ENCODE assay signal across 8 cellular contexts in the genomic region with DNA sequence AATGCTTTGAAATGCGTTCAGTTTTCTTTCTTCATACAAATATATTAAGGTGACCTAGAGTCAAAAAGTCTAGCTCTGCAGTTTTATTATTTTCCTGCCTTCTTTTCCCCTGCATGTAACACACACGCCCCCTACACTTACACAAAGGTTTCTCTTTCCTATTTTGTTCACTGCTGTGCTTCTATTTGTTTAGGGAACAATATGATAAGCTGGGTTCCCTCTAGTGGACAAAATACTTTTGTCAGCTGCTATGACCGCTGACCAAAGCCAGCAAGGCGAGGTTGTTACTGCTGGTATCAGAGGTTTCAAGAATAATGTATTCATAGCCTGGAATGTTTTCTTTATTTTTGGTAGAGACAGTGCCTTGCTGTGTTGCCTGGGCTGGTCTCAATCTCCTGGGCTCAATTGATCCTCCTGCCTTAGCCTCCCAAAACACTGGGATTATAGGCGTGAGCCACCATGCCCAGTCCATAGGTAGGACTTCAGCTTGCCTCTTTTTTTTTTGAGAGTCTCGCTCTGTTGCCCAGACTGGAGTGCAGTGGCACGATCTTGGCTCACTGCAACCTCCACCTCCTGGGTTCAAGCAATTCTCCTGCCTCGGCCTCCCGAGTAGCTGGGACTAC. TPM values are rescaled to one million over a fixed set of nuclear protein-coding genes. Genes with fewer than 3 reads are reported as not detected.
DNase-seq lines count a peak whose midpoint lies in the region; FAIRE-seq and TF ChIP-seq lines count a peak whose summit lies in the region.

No MANE protein-coding gene starts in this region.

- H3K27me3 ChIP-seq in trophoblast cell (ENCODE audit: insufficient read depth, low read length), result no peaks in the 10 kb centered on the region

- no peak overlapping the region for H4K12ac ChIP-seq in trophoblast cell (ENCODE audit: low read depth, low read length)

- no peak overlapping the region for H3K18ac ChIP-seq in trophoblast cell (ENCODE audit: low read length)

- H2AFZ ChIP-seq in trophoblast cell (ENCODE audit: insufficient read depth, low read length, poor library complexity), result no peak overlapping the region

- no peaks in the 10 kb centered on the region for H3K79me2 ChIP-seq in trophoblast cell (ENCODE audit: control insufficient read depth, insufficient read depth, low read length, poor library complexity)

- H2AK5ac ChIP-seq in trophoblast cell (ENCODE audit: low read length), result no peak overlapping the region

- FAIRE-seq in GM18507 (lab: Jason Lieb, UNC), result peak; percentile 69

- no peaks in the 10 kb centered on the region for H3K4me1 ChIP-seq in trophoblast cell (ENCODE audit: control insufficient read depth in 1 of 2, insufficient read depth in 2 of 2, low read length in 2 of 2)

- H3K4ac ChIP-seq in trophoblast cell (ENCODE audit: low read depth, low read length), result no peak overlapping the region

- H4K91ac ChIP-seq in trophoblast cell (ENCODE audit: low read depth, low read length), result no peak overlapping the region

- no CpG with 5 or more reads among the region's 9 CpGs for WGBS in trophoblast cell (ENCODE audit: extremely low coverage, insufficient coverage, insufficient read length)

- H3K9me3 ChIP-seq in trophoblast cell (ENCODE audit: insufficient read depth, low read depth, low read length), result no peaks in the 10 kb centered on the region

- H2BK5ac ChIP-seq in trophoblast cell (ENCODE audit: low read depth, low read length, poor library complexity), result no peak overlapping the region

- H3K27ac ChIP-seq in trophoblast cell (ENCODE audit: low read depth, low read length), result no peak overlapping the region

- H2BK12ac ChIP-seq in trophoblast cell (ENCODE audit: low read length), result no peak overlapping the region

- H4K8ac ChIP-seq in trophoblast cell (ENCODE audit: low read depth, low read length), result no peak overlapping the region

- peaks cover 5 to 7% of the 10 kb centered on the region in 2 experiments for H3K36me3 ChIP-seq in trophoblast cell (ENCODE audit: control insufficient read depth in 1 of 2, insufficient read depth in 2 of 2, low read length in 2 of 2)

- no peak overlapping the region for H3K9ac ChIP-seq in trophoblast cell (ENCODE audit: low read length)

- H3K4me3 ChIP-seq in WI38 (ENCODE audit: low read depth, low read length) (no peak overlapping the region), trophoblast cell (ENCODE audit: low read depth, low read length) (no peak overlapping the region)

- no peaks in the 10 kb centered on the region for H3K79me1 ChIP-seq in trophoblast cell (ENCODE audit: low read length)

- H3K14ac ChIP-seq in trophoblast cell (ENCODE audit: low read length), result no peak overlapping the region

- no peak overlapping the region for H2BK120ac ChIP-seq in trophoblast cell (ENCODE audit: insufficient read depth, low read length, poor library complexity)

- no peak overlapping the region for H3K4me2 ChIP-seq in trophoblast cell (ENCODE audit: low read length)

- intact Hi-C loops in head of caudate nucleus (cut with DNase I), result loop anchor here (5.0 kb wide), 1 partner anchor 33 kb away; the partner anchor contains the start of gene FNTB

- DNase-seq in AG20443 (ENCODE audit: low spot score) (peak; percentile 76), GM18507 (ENCODE audit: extremely low spot score, insufficient read length, low read depth) (peak; percentile 17), NCI-H146 (lab: John Stamatoyannopoulos, UW) (peak; percentile 56), head of caudate nucleus (peak in 22 of 42 donors; percentile 15 to 75 (median 44)), trophoblast cell (peak; percentile 56 to 86), NCI-H1436 treated with DMSO at 0.1 percent for 48 hours (lab: John Stamatoyannopoulos, UW) (no peak)
- no peak for DNase-seq in stimulated activated CD4-positive, alpha-beta T cell treated with anti-CD3 and anti-CD28 coated beads, Interleukin-12 subunit alpha, Interleukin-12 subunit beta, amount 100 ng/mL, for 4 hours

- no peak overlapping the region for H3K23ac ChIP-seq in trophoblast cell (ENCODE audit: low read length)

- peak; percentile 61 for TF ChIP-seq CTCF in WI38 (IDR thresholded peaks at IDR 0.05; ENCODE audit: low read depth, low read length)

RNA-seq across cellular contexts. Expression of gene FNTB, which starts 33.4 kb away (rescaled TPM):
- 11.9 and 12.1 TPM in 2 replicates for polyA plus RNA-seq in trophoblast cell (2013)

RNA-seq across cellular contexts. Expression of gene RAB15, which starts 47.9 kb away (rescaled TPM):
- 21.0 and 21.9 TPM in 2 replicates for polyA plus RNA-seq in trophoblast cell (2013)

Comparison
In these comparisons a context has a peak if more than half of its experiments do, and no peak if none do; other contexts are left out.
1. DNase-seq: peak in AG20443 (single experiment), GM18507 (single experiment), NCI-H146 (single experiment), head of caudate nucleus (22 of 42) and trophoblast cell (2 of 2); none in stimulated activated CD4-positive, alpha-beta T cell treated with anti-CD3 and anti-CD28 coated beads, Interleukin-12 subunit alpha, Interleukin-12 subunit beta, amount 100 ng/mL, for 4 hours (single experiment) and NCI-H1436 treated with DMSO at 0.1 percent for 48 hours (single experiment).